Comparison of ENCODE assay signal across 8 cellular contexts in genomic region chr5:112210430-112211005, GRCh38.
DNase-seq lines count a peak whose midpoint lies in the region; ATAC-seq, FAIRE-seq and TF ChIP-seq lines count a peak whose summit lies in the region.

No MANE protein-coding gene starts in this region.

- no peaks in the 10 kb centered on the region for H3K36me3 ChIP-seq in H1 (ENCODE audit: control insufficient read depth in 2 of 4, insufficient read depth in 4 of 4, low read length in 3 of 4)

- no peak overlapping the region for H4K5ac ChIP-seq in H1 (ENCODE audit: insufficient read length, low read depth, low read length)

- H3K27ac Mint-ChIP-seq in activated naive CD8-positive, alpha-beta T cell treated with anti-CD3 and anti-CD28 coated beads for 36 hours: no peak overlapping the region
- H3K27ac Mint-ChIP-seq in activated naive CD8-positive, alpha-beta T cell treated with anti-CD3 and anti-CD28 coated beads, Interleukin-2, amount 50 U/mL, for 24 hours: no peak overlapping the region
- H3K27ac Mint-ChIP-seq in mesothelial cell of epicardium: peak overlapping the region; percentile 1

- no peaks in the 10 kb centered on the region for H3K79me2 ChIP-seq in H1 (ENCODE audit: control insufficient read depth in 1 of 2, insufficient read depth in 2 of 2, low read length in 2 of 2)

- H3K9me3 Mint-ChIP-seq in activated naive CD8-positive, alpha-beta T cell treated with anti-CD3 and anti-CD28 coated beads for 36 hours: no peaks in the 10 kb centered on the region
- H3K9me3 Mint-ChIP-seq in activated naive CD8-positive, alpha-beta T cell treated with anti-CD3 and anti-CD28 coated beads, Interleukin-2, amount 50 U/mL, for 24 hours: no peaks in the 10 kb centered on the region
- H3K9me3 Mint-ChIP-seq in mesothelial cell of epicardium: no peaks in the 10 kb centered on the region

- no peaks in the 10 kb centered on the region for H3K23me2 ChIP-seq in H1 (ENCODE audit: low read depth, low read length)

- no peak overlapping the region for H2AK5ac ChIP-seq in H1 (ENCODE audit: low read depth, low read length)

- WGBS in H1 (ENCODE audit: extremely low coverage in 1 of 2, insufficient coverage in 1 of 2, insufficient read length in 1 of 2, insufficient replicate concordance in 2 of 2, low coverage in 1 of 2, low lambda C conversion rate in 2 of 2, missing lambda C conversion rate in 1 of 2), 2 experiments: 81% methylated on average over 6 of the region's 6 CpGs; no CpG with 5 or more reads in 1 of the 2 experiments

- H2BK5ac ChIP-seq in H1 (ENCODE audit: low read depth, low read length): no peak overlapping the region

- H2BK15ac ChIP-seq in H1 (ENCODE audit: low read length): peak overlapping the region; percentile 36; the same call in 1 of the 2 replicates

- peak; percentile 4 for DNase-seq in activated naive CD8-positive, alpha-beta T cell treated with anti-CD3 and anti-CD28 coated beads for 36 hours
- DNase-seq in activated naive CD8-positive, alpha-beta T cell treated with anti-CD3 and anti-CD28 coated beads, Interleukin-2, amount 50 U/mL, for 24 hours: no peak
- peak; percentile 7 for DNase-seq in NCI-H748 treated with DMSO at 0.1 percent for 48 hours (lab: John Stamatoyannopoulos, UW)
- no peak for DNase-seq in H1 (ENCODE audit: low read depth in 1 of 2, low spot score in 2 of 2)
- DNase-seq in mesothelial cell of epicardium (ENCODE audit: low spot score in 2 of 2, unreplicated experiment in 2 of 2): no peak

- no peak overlapping the region for H4K91ac ChIP-seq in H1 (replicated peaks; ENCODE audit: insufficient read length, low read length)

- H2BK12ac ChIP-seq in H1 (ENCODE audit: low read depth, low read length): no peak overlapping the region; the same call in 1 of the 2 replicates

- no peaks in the 10 kb centered on the region for H3K36me3 Mint-ChIP-seq in activated naive CD8-positive, alpha-beta T cell treated with anti-CD3 and anti-CD28 coated beads for 36 hours
- H3K36me3 Mint-ChIP-seq in activated naive CD8-positive, alpha-beta T cell treated with anti-CD3 and anti-CD28 coated beads, Interleukin-2, amount 50 U/mL, for 24 hours (ENCODE audit: low read depth): no peaks in the 10 kb centered on the region
- peaks cover 15% of the 10 kb centered on the region for H3K36me3 Mint-ChIP-seq in mesothelial cell of epicardium

- H3K4me3 ChIP-seq in H1 (ENCODE audit: extremely low read depth in 1 of 4, insufficient read depth in 2 of 4, low read depth in 3 of 4, low read length in 4 of 4): no peak overlapping the region

- H3K14ac ChIP-seq in H1 (ENCODE audit: insufficient read length): no peak overlapping the region

- no peaks in the 10 kb centered on the region for H3K9me3 ChIP-seq in H1 (ENCODE audit: insufficient read depth in 2 of 2, low read depth in 1 of 2, low read length in 1 of 2)

- H3K27me3 Mint-ChIP-seq in activated naive CD8-positive, alpha-beta T cell treated with anti-CD3 and anti-CD28 coated beads for 36 hours: peaks cover 28% of the 10 kb centered on the region
- peaks cover 19% of the 10 kb centered on the region for H3K27me3 Mint-ChIP-seq in activated naive CD8-positive, alpha-beta T cell treated with anti-CD3 and anti-CD28 coated beads, Interleukin-2, amount 50 U/mL, for 24 hours
- H3K27me3 Mint-ChIP-seq in mesothelial cell of epicardium (ENCODE audit: low read depth): no peaks in the 10 kb centered on the region

- CTCF ChIA-PET in H1 (lab: Charles Lee; ENCODE audit: partially characterized antibody): interaction anchor here (0.6 to 3.6 kb wide), 20 partner anchors 10 to 395 kb away, joined by 3 to 40 read pairs (median 3); partner anchors contain the start of gene EPB41L4A

- H3K4ac ChIP-seq in H1 (replicated peaks; ENCODE audit: insufficient read length, low read depth, low read length): no peak overlapping the region

- no peak overlapping the region for H3K27ac ChIP-seq in H1 (ENCODE audit: low read depth, low read length)

- TF ChIP-seq POLR2A in H1 (IDR thresholded peaks at IDR 0.05; ENCODE audit: control extremely low read depth in 1 of 2, low read depth in 2 of 2, low read length in 2 of 2): no peak

- FAIRE-seq in H1 (lab: Jason Lieb, UNC): peak; percentile 66

- no peak overlapping the region for H3K4me3 Mint-ChIP-seq in activated naive CD8-positive, alpha-beta T cell treated with anti-CD3 and anti-CD28 coated beads for 36 hours
- H3K4me3 Mint-ChIP-seq in activated naive CD8-positive, alpha-beta T cell treated with anti-CD3 and anti-CD28 coated beads, Interleukin-2, amount 50 U/mL, for 24 hours: no peak overlapping the region
- no peak overlapping the region for H3K4me3 Mint-ChIP-seq in mesothelial cell of epicardium

- H2BK120ac ChIP-seq in H1 (replicated peaks; ENCODE audit: low read depth, low read length): no peak overlapping the region

- no peak overlapping the region for H3K4me2 ChIP-seq in H1 (ENCODE audit: insufficient read depth in 1 of 2, low read depth in 2 of 2, low read length in 2 of 2)

- TF ChIP-seq CTCF in H1 (IDR thresholded peaks at IDR 0.05; ENCODE audit: control extremely low read depth in 1 of 3, insufficient read depth in 1 of 3, low read depth in 1 of 3, low read length in 3 of 3) (peak in 2 of 3 experiments; percentile 61 to 63; a peak in 3 of 4 replicates), mesothelial cell of epicardium (IDR thresholded peaks at IDR 0.05; ENCODE audit: unreplicated experiment) (peak; percentile 61)

- H3K18ac ChIP-seq in H1 (ENCODE audit: extremely low read depth, low read length): no peak overlapping the region

- no peaks in the 10 kb centered on the region for H3K27me3 ChIP-seq in H1 (replicated peaks in 1 of 4; ENCODE audit: control insufficient read depth in 3 of 4, extremely low read depth in 1 of 4, insufficient read depth in 3 of 4, low read length in 3 of 4)

- no peak overlapping the region for H4K8ac ChIP-seq in H1 (ENCODE audit: extremely low read depth, insufficient read depth, low read length)

- no peak overlapping the region for H2AFZ ChIP-seq in H1 (ENCODE audit: low read length)

- POLR2A ChIA-PET in H1 (lab: Charles Lee; ENCODE audit: partially characterized antibody): no interaction called here

- H3K23ac ChIP-seq in H1 (ENCODE audit: insufficient read length): no peak overlapping the region

- no peaks in the 10 kb centered on the region for H4K20me1 ChIP-seq in H1 (replicated peaks in 1 of 2; ENCODE audit: control insufficient read depth in 1 of 2, insufficient read depth in 2 of 2, low read length in 2 of 2)

- ATAC-seq in activated naive CD8-positive, alpha-beta T cell treated with anti-CD3 and anti-CD28 coated beads, Interleukin-2, amount 50 U/mL, for 24 hours: no peak
- ATAC-seq in HG03095 (IDR thresholded peaks at IDR 0.05; ENCODE audit: unreplicated experiment): no peak
- no peak for ATAC-seq in HG03280 (IDR thresholded peaks at IDR 0.05; ENCODE audit: unreplicated experiment)
- no peak for ATAC-seq in HG02610 (IDR thresholded peaks at IDR 0.05; ENCODE audit: unreplicated experiment)

- peak; percentile 80 to 84 for TF ChIP-seq RAD21 in H1 (IDR thresholded peaks at IDR 0.05 in 1 of 2, conservative IDR thresholded peaks at IDR 0.05 in 1 of 2; ENCODE audit: low read depth in 2 of 2, low read length in 2 of 2)

- no peak overlapping the region for H2BK20ac ChIP-seq in H1 (ENCODE audit: low read length)

- no peak for TF ChIP-seq EP300 in H1 (IDR thresholded peaks at IDR 0.05; ENCODE audit: borderline replicate concordance in 1 of 2, low read depth in 2 of 2, low read length in 2 of 2)

- H3K9ac ChIP-seq in H1 (replicated peaks in 1 of 4; ENCODE audit: extremely low read depth in 1 of 4, low read depth in 3 of 4, low read length in 3 of 4): no peak overlapping the region

- H3K56ac ChIP-seq in H1 (replicated peaks; ENCODE audit: insufficient read length, low read depth, low read length): no peak overlapping the region

- no peaks in the 10 kb centered on the region for H3K79me1 ChIP-seq in H1 (ENCODE audit: low read depth, low read length)

- peaks cover 0 to 5% (median 2%) of the 10 kb centered on the region in 4 experiments; a peak in 3 of 7 replicates for H3K4me1 ChIP-seq in H1 (replicated peaks in 1 of 4; ENCODE audit: control insufficient read depth in 3 of 4, insufficient read depth in 4 of 4, low read length in 3 of 4)

- peaks cover 3% of the 10 kb centered on the region for H3K4me1 Mint-ChIP-seq in activated naive CD8-positive, alpha-beta T cell treated with anti-CD3 and anti-CD28 coated beads for 36 hours
- no peaks in the 10 kb centered on the region for H3K4me1 Mint-ChIP-seq in activated naive CD8-positive, alpha-beta T cell treated with anti-CD3 and anti-CD28 coated beads, Interleukin-2, amount 50 U/mL, for 24 hours
- H3K4me1 Mint-ChIP-seq in mesothelial cell of epicardium: peaks cover 10% of the 10 kb centered on the region

TF ChIP-seq in H1, 55 proteins besides CTCF, POLR2A, EP300 and RAD21 (continues in another document):
- TF ChIP-seq POLR2AphosphoS5 (IDR thresholded peaks at IDR 0.05; ENCODE audit: low read depth, low read length): no peak
- TF ChIP-seq FOSL1 (IDR thresholded peaks at IDR 0.05; ENCODE audit: insufficient read depth, low read depth, low read length): no peak
- TF ChIP-seq JUND (IDR thresholded peaks at IDR 0.05; ENCODE audit: low read length): no peak
- TF ChIP-seq SAP30 (IDR thresholded peaks at IDR 0.05; ENCODE audit: insufficient read depth, insufficient replicate concordance, low read length): no peak
- TF ChIP-seq ATF3 (IDR thresholded peaks at IDR 0.05; ENCODE audit: insufficient read depth, low read depth, low read length): no peak
- TF ChIP-seq RXRA (IDR thresholded peaks at IDR 0.05; ENCODE audit: insufficient read depth, low read depth, low read length): no peak
- no peak for TF ChIP-seq ATF2 (IDR thresholded peaks at IDR 0.05; ENCODE audit: low read length)
- no peak for TF ChIP-seq E2F6 (IDR thresholded peaks at IDR 0.05)

Comparison
In these comparisons a context has a peak if more than half of its experiments do, and no peak if none do; other contexts are left out.
1. DNase-seq: peak in activated naive CD8-positive, alpha-beta T cell treated with anti-CD3 and anti-CD28 coated beads for 36 hours (single experiment) and NCI-H748 treated with DMSO at 0.1 percent for 48 hours (single experiment); none in activated naive CD8-positive, alpha-beta T cell treated with anti-CD3 and anti-CD28 coated beads, Interleukin-2, amount 50 U/mL, for 24 hours (single experiment), H1 (0 of 2) and mesothelial cell of epicardium (0 of 2).